ENCODE assay signal across 1 cellular context in genomic region chr1:203153051-203153988, GRCh38.
TF ChIP-seq lines count a peak whose summit lies in the region.

No MANE protein-coding gene starts in this region.

TF ChIP-seq in GM23338, 12 proteins besides CTCF, POLR2A, EP300 and RAD21:
- TF ChIP-seq EZH2 (IDR thresholded peaks at IDR 0.05; ENCODE audit: low read depth, unreplicated experiment) (no peak), ZNF331 (CRISPR knock-in tag; IDR thresholded peaks at IDR 0.05; ENCODE audit: low read depth) (no peak), CREB1 (CRISPR knock-in tag; IDR thresholded peaks at IDR 0.05; ENCODE audit: low read depth) (no peak), ETS1 (IDR thresholded peaks at IDR 0.05) (no peak), NANOG (IDR thresholded peaks at IDR 0.05; ENCODE audit: borderline replicate concordance) (no peak), REST (IDR thresholded peaks at IDR 0.05; ENCODE audit: unreplicated experiment) (no peak), POLR2AphosphoS5 (IDR thresholded peaks at IDR 0.05; ENCODE audit: low read depth) (no peak), STAT1 (IDR thresholded peaks at IDR 0.05; ENCODE audit: unreplicated experiment) (no peak), ZNF114 (CRISPR knock-in tag; IDR thresholded peaks at IDR 0.05) (no peak), ZNF462 (CRISPR knock-in tag; IDR thresholded peaks at IDR 0.05) (no peak)
